34 cellular contexts compared by ENCODE assay signal in the genomic region with DNA sequence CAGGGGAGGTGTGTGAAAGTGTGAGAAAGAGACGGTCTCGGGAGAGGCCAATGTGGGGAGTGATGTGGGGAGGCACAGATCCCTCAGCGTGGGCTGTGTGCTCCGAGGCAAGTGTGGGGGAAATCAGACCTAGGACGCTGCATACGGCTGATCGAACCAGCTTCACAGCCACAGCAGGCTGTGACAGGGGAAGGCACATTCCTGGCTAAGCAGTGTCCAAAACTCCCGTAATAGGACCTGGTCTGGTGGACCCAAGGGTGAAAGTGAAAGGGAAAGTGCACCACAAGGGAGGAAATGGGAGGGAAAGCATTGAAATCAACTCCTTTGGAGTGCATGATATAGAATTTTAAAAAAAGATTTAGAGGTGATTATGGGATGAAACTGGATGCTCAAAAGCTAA. TPM values are rescaled to one million over a fixed set of nuclear protein-coding genes. Genes with fewer than 3 reads are reported as not detected.
"Had no signal": no experiment of that assay in that cellular context is flagged by ENCODE, and none has a peak within 500 bp of the region (broad histone marks: within the 10 kb centered on the region; RNA-seq: fewer than 3 reads in every experiment).

No MANE protein-coding gene starts in this region.

- H3K4me3 ChIP-seq: lower lobe of right lung, uterus had no signal

- DNase-seq: activated CD4-positive, alpha-beta T cell treated with anti-CD3 and anti-CD28 coated beads, Interleukin-2, amount 10 ng/mL, durations not matched to agents 7 days and 5 days; activated CD4-positive, CD25-positive, alpha-beta regulatory T cell treated with anti-CD3 and anti-CD28 coated beads, Interleukin-2, amount 50 U/mL, for 72 hours; activated CD8-positive, alpha-beta T cell treated with anti-CD3 and anti-CD28 coated beads for 36 hours; activated gamma-delta T cell treated with Interleukin-2 at 50 U/mL for 16 hours; activated naive CD4-positive, alpha-beta T cell treated with anti-CD3 and anti-CD28 coated beads, Interleukin-2, amount 50 U/mL, for 16 hours; activated T-cell treated with anti-CD3 and anti-CD28 coated beads, Interleukin-2, amount 50 U/mL, for 4 hours; amygdala; caudate nucleus; cortex of kidney; effector memory CD8-positive, alpha-beta T cell; head of caudate nucleus; hippocampal formation; lower lobe of right lung; mesenchymal stem cell; natural killer cell; right cardiac atrium; stimulated activated CD4-positive, alpha-beta T cell treated with anti-CD3 and anti-CD28 coated beads, Interleukin-4, amount 100 ng/mL, for 1 hour; substantia nigra; T-helper 9 cell; uterus; WERI-Rb-1 had no signal

- H3K27me3 Mint-ChIP-seq: activated CD4-positive, alpha-beta T cell treated with anti-CD3 and anti-CD28 coated beads, Interleukin-2, amount 10 ng/mL, durations not matched to agents 7 days and 5 days; activated CD8-positive, alpha-beta T cell treated with anti-CD3 and anti-CD28 coated beads for 36 hours; activated T-helper 17 cell treated with anti-CD3 and anti-CD28 coated beads, Interleukin-2, amount 50 U/mL, for 72 hours; effector memory CD8-positive, alpha-beta T cell; stimulated activated naive CD8-positive, alpha-beta T cell treated with anti-CD3 and anti-CD28 coated beads, Interleukin-15, Interleukin-2, amounts not matched to agents 100 ng/mL and 50 ng/mL, for 24 hours; type B pancreatic cell had no signal

- H3K4me3 Mint-ChIP-seq: activated CD4-positive, alpha-beta T cell treated with anti-CD3 and anti-CD28 coated beads, Interleukin-2, amount 10 ng/mL, durations not matched to agents 7 days and 5 days; activated CD8-positive, alpha-beta T cell treated with anti-CD3 and anti-CD28 coated beads for 36 hours; activated T-cell treated with anti-CD3 and anti-CD28 coated beads, Interleukin-2, amount 50 U/mL, for 4 hours; activated T-helper 17 cell treated with anti-CD3 and anti-CD28 coated beads, Interleukin-2, amount 50 U/mL, for 72 hours; effector memory CD8-positive, alpha-beta T cell; natural killer cell; stimulated activated naive CD8-positive, alpha-beta T cell treated with anti-CD3 and anti-CD28 coated beads, Interleukin-15, Interleukin-2, amounts not matched to agents 100 ng/mL and 50 ng/mL, for 24 hours; type B pancreatic cell had no signal

- H3K27ac ChIP-seq: lower lobe of right lung, uterus, WERI-Rb-1 had no signal

- H3K36me3 ChIP-seq: lower lobe of right lung, uterus, WERI-Rb-1 had no signal

- H3K4me1 ChIP-seq: lower lobe of right lung, uterus had no signal

- H3K9me3 Mint-ChIP-seq: activated T-helper 17 cell treated with anti-CD3 and anti-CD28 coated beads, Interleukin-2, amount 50 U/mL, for 72 hours; effector memory CD8-positive, alpha-beta T cell; natural killer cell had no signal

- H3K36me3 Mint-ChIP-seq: natural killer cell, type B pancreatic cell had no signal

- H3K9me3 ChIP-seq: lower lobe of right lung, uterus had no signal

- H3K27me3 ChIP-seq: uterus had no signal

- H3K27ac Mint-ChIP-seq: activated CD4-positive, alpha-beta T cell treated with anti-CD3 and anti-CD28 coated beads, Interleukin-2, amount 10 ng/mL, durations not matched to agents 7 days and 5 days; activated CD8-positive, alpha-beta T cell treated with anti-CD3 and anti-CD28 coated beads for 36 hours; activated T-helper 17 cell treated with anti-CD3 and anti-CD28 coated beads, Interleukin-2, amount 50 U/mL, for 72 hours; stimulated activated naive CD8-positive, alpha-beta T cell treated with anti-CD3 and anti-CD28 coated beads, Interleukin-15, Interleukin-2, amounts not matched to agents 100 ng/mL and 50 ng/mL, for 24 hours; type B pancreatic cell had no signal

RNA-seq across cellular contexts. Expression of a gene that starts 10.9 kb away (rescaled TPM):
- total RNA-seq: activated CD4-positive, alpha-beta T cell treated with anti-CD3 and anti-CD28 coated beads, Interleukin-2, amount 10 ng/mL, durations not matched to agents 7 days and 5 days; activated CD8-positive, alpha-beta T cell treated with anti-CD3 and anti-CD28 coated beads for 36 hours; chondrocyte; endothelial cell of umbilical vein; fibroblast of lung; fibroblast of villous mesenchyme; kidney epithelial cell; lower lobe of right lung; mononuclear cell; natural killer cell; omental fat pad; right cardiac atrium; skeletal muscle tissue; T-helper 1 cell treated with Interleukin-12 subunit alpha and Interleukin-12 subunit beta and Interleukin-4 antibody, amounts not matched to agents 30 ng/mL and 1 ng/mL, for 36 hours; uterus had no signal
- polyA plus RNA-seq: endothelial cell of umbilical vein, esophagus, fibroblast of lung, right cardiac atrium had no signal

RNA-seq across cellular contexts. Expression of a gene that starts 31.8 kb away (rescaled TPM):
- total RNA-seq: activated CD4-positive, alpha-beta T cell treated with anti-CD3 and anti-CD28 coated beads, Interleukin-2, amount 10 ng/mL, durations not matched to agents 7 days and 5 days; activated CD8-positive, alpha-beta T cell treated with anti-CD3 and anti-CD28 coated beads for 36 hours; activated T-cell treated with anti-CD3 and anti-CD28 coated beads, Interleukin-2, amount 50 U/mL, for 4 hours; chondrocyte; endothelial cell of umbilical vein; fibroblast of lung; fibroblast of villous mesenchyme; kidney epithelial cell; lower lobe of right lung; omental fat pad; skeletal muscle tissue had no signal
- polyA plus RNA-seq: endothelial cell of umbilical vein, fibroblast of lung had no signal
